ENCODE assay signal across 1 cellular context in genomic region chr7:35697414-35698175, GRCh38.
TF ChIP-seq lines count a peak whose summit lies in the region.

No MANE protein-coding gene starts in this region.

TF ChIP-seq in WTC11, 78 proteins besides CTCF, POLR2A, EP300 and RAD21 (continued from another document):
- TF ChIP-seq STAT6 (CRISPR knock-in tag; conservative IDR thresholded peaks at IDR 0.05; ENCODE audit: low read depth): no peak
- no peak for TF ChIP-seq ZNF425 (CRISPR knock-in tag; conservative IDR thresholded peaks at IDR 0.05)
- no peak for TF ChIP-seq PRDM15 (CRISPR knock-in tag; IDR thresholded peaks at IDR 0.05)
- TF ChIP-seq ZNF138 (CRISPR knock-in tag; conservative IDR thresholded peaks at IDR 0.05): no peak
- TF ChIP-seq E2F5 (CRISPR knock-in tag; IDR thresholded peaks at IDR 0.05): no peak
- TF ChIP-seq SOX15 (CRISPR knock-in tag; IDR thresholded peaks at IDR 0.05): no peak
- TF ChIP-seq, protein P1, sequence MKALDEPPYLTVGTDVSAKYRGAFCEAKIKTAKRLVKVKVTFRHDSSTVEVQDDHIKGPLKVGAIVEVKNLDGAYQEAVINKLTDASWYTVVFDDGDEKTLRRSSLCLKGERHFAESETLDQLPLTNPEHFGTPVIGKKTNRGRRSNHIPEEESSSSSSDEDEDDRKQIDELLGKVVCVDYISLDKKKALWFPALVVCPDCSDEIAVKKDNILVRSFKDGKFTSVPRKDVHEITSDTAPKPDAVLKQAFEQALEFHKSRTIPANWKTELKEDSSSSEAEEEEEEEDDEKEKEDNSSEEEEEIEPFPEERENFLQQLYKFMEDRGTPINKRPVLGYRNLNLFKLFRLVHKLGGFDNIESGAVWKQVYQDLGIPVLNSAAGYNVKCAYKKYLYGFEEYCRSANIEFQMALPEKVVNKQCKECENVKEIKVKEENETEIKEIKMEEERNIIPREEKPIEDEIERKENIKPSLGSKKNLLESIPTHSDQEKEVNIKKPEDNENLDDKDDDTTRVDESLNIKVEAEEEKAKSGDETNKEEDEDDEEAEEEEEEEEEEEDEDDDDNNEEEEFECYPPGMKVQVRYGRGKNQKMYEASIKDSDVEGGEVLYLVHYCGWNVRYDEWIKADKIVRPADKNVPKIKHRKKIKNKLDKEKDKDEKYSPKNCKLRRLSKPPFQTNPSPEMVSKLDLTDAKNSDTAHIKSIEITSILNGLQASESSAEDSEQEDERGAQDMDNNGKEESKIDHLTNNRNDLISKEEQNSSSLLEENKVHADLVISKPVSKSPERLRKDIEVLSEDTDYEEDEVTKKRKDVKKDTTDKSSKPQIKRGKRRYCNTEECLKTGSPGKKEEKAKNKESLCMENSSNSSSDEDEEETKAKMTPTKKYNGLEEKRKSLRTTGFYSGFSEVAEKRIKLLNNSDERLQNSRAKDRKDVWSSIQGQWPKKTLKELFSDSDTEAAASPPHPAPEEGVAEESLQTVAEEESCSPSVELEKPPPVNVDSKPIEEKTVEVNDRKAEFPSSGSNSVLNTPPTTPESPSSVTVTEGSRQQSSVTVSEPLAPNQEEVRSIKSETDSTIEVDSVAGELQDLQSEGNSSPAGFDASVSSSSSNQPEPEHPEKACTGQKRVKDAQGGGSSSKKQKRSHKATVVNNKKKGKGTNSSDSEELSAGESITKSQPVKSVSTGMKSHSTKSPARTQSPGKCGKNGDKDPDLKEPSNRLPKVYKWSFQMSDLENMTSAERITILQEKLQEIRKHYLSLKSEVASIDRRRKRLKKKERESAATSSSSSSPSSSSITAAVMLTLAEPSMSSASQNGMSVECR (CRISPR knock-in tag; IDR thresholded peaks at IDR 0.05; ENCODE audit: borderline replicate concordance): no peak
- TF ChIP-seq ESRRA (CRISPR knock-in tag; IDR thresholded peaks at IDR 0.05; ENCODE audit: borderline replicate concordance): no peak
- no peak for TF ChIP-seq FOXK1 (CRISPR knock-in tag; IDR thresholded peaks at IDR 0.05)
- no peak for TF ChIP-seq ETV6 (CRISPR knock-in tag; IDR thresholded peaks at IDR 0.05)
